In the genomic region with DNA sequence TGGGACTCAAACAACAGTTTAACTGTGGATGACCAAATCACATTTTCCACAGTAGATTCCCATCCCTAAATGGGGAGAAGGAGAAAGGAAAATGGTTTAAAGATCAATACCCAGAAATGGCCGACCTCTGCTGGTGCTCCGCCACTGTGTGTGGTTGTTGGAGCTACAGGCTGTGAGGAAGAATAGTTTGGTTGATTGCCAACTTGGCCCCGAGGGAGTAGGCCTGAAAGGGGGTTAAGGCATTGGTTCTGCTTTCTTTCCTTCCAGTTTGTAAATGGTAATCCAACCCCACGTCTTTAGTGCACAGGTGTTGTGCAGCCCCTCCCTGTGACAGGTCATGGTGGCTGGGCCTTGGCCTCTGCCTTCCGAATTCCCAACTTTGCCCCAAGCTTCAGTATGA, we compare ENCODE assay signal across 1 cellular context.
TF ChIP-seq lines count a peak whose summit lies in the region.

No MANE protein-coding gene starts in this region.

TF ChIP-seq in GM12878, 131 proteins besides CTCF, POLR2A, EP300 and RAD21 (continued from another document):
- no peak for TF ChIP-seq IRF3 (IDR thresholded peaks at IDR 0.05)
- TF ChIP-seq PBX3 (IDR thresholded peaks at IDR 0.05; ENCODE audit: insufficient replicate concordance, low read depth, low read length), result no peak
- TF ChIP-seq ZSCAN29 (IDR thresholded peaks at IDR 0.05), result no peak
- peak; percentile 47 for TF ChIP-seq MEF2B (IDR thresholded peaks at IDR 0.05; ENCODE audit: partially characterized antibody, poor library complexity, severe bottlenecking)
- TF ChIP-seq, protein P1, sequence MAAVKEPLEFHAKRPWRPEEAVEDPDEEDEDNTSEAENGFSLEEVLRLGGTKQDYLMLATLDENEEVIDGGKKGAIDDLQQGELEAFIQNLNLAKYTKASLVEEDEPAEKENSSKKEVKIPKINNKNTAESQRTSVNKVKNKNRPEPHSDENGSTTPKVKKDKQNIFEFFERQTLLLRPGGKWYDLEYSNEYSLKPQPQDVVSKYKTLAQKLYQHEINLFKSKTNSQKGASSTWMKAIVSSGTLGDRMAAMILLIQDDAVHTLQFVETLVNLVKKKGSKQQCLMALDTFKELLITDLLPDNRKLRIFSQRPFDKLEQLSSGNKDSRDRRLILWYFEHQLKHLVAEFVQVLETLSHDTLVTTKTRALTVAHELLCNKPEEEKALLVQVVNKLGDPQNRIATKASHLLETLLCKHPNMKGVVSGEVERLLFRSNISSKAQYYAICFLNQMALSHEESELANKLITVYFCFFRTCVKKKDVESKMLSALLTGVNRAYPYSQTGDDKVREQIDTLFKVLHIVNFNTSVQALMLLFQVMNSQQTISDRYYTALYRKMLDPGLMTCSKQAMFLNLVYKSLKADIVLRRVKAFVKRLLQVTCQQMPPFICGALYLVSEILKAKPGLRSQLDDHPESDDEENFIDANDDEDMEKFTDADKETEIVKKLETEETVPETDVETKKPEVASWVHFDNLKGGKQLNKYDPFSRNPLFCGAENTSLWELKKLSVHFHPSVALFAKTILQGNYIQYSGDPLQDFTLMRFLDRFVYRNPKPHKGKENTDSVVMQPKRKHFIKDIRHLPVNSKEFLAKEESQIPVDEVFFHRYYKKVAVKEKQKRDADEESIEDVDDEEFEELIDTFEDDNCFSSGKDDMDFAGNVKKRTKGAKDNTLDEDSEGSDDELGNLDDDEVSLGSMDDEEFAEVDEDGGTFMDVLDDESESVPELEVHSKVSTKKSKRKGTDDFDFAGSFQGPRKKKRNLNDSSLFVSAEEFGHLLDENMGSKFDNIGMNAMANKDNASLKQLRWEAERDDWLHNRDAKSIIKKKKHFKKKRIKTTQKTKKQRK (IDR thresholded peaks at IDR 0.05; ENCODE audit: low read depth, low read length), result no peak
